Comparison of ENCODE assay signal across 9 cellular contexts in the genomic region with DNA sequence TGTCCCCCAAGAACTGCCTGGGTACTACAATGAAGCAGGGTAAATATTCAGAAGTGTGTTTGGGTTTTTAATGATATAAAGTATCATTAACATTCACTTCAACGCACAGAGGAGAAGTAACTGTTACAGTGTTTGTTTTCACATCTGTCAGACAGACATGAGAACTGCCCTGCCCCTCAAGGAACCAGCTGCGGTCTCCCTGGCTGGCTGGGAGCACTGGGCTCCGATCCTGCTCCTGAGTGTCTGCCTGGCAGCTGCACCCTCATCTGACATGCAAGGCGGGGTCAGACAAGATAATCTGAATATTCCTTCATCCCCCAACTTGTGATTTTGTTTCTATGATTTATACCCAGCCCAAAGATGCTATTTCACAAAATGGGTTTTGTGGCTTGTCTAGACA.
DNase-seq lines count a peak whose midpoint lies in the region; ATAC-seq and TF ChIP-seq lines count a peak whose summit lies in the region.
"Had no signal": no experiment of that assay in that cellular context is flagged by ENCODE, and none has a peak within 500 bp of the region (broad histone marks: within the 10 kb centered on the region; RNA-seq: fewer than 3 reads in every experiment).

No MANE protein-coding gene starts in this region.

- no peaks in the 10 kb centered on the region for H4K20me1 ChIP-seq in hepatocyte (ENCODE audit: insufficient read depth, poor library complexity, severe bottlenecking)

- DNase-seq in NCI-H748 (lab: John Stamatoyannopoulos, UW; ENCODE audit: unreplicated experiment) (peak; percentile 72), NCI-H748 treated with DMSO at 0.1 percent for 48 hours (lab: John Stamatoyannopoulos, UW) (no peak), activated B cell treated with CpG ODN at 0.5 μM for 24 hours (no peak), hepatocyte (ENCODE audit: low spot score) (no peak), midbrain (lab: John Stamatoyannopoulos, UW) (no peak), endothelial cell (ENCODE audit: low spot score) (no peak), dermis blood vessel endothelial cell (no peak)
- DNase-seq in stimulated activated naive CD8-positive, alpha-beta T cell treated with anti-CD3 and anti-CD28 coated beads, Interleukin-15, amount 100 ng/mL, for 72 hours, result no peak

- H3K27me3 Mint-ChIP-seq in activated B cell treated with CpG ODN at 0.5 μM for 24 hours (no peaks in the 10 kb centered on the region), endothelial cell (ENCODE audit: unreplicated experiment) (peaks cover 19% of the 10 kb centered on the region)
- H3K27me3 Mint-ChIP-seq in stimulated activated naive CD8-positive, alpha-beta T cell treated with anti-CD3 and anti-CD28 coated beads, Interleukin-15, amount 100 ng/mL, for 72 hours, result no peaks in the 10 kb centered on the region

- no peaks in the 10 kb centered on the region for H3K9me3 ChIP-seq in hepatocyte (ENCODE audit: low read depth)

- POLR2A ChIA-PET in activated B cell treated with CpG ODN at 0.5 μM for 24 hours (lab: Charles Lee), result interaction anchor here (0.8 to 8.2 kb wide), 5 partner anchors 11 to 75 kb away, joined by 3 to 154 read pairs (median 4); a partner anchor contains a TSS

- H3K36me3 Mint-ChIP-seq in activated B cell treated with CpG ODN at 0.5 μM for 24 hours (ENCODE audit: low read depth) (peaks cover 22% of the 10 kb centered on the region), endothelial cell (ENCODE audit: low read depth, unreplicated experiment) (peaks cover 3% of the 10 kb centered on the region)

- TF ChIP-seq CTCF in activated B cell treated with CpG ODN at 0.5 μM for 24 hours (IDR thresholded peaks at IDR 0.05), result no peak
- TF ChIP-seq CTCF in hepatocyte (IDR thresholded peaks at IDR 0.05; ENCODE audit: poor library complexity), result no peak
- no peak for TF ChIP-seq CTCF in endothelial cell (IDR thresholded peaks at IDR 0.05; ENCODE audit: unreplicated experiment)

- peaks cover 83% of the 10 kb centered on the region for H3K4me1 Mint-ChIP-seq in activated B cell treated with CpG ODN at 0.5 μM for 24 hours
- H3K4me1 Mint-ChIP-seq in stimulated activated naive CD8-positive, alpha-beta T cell treated with anti-CD3 and anti-CD28 coated beads, Interleukin-15, amount 100 ng/mL, for 72 hours, result peaks cover 82% of the 10 kb centered on the region
- peaks cover 38% of the 10 kb centered on the region for H3K4me1 Mint-ChIP-seq in endothelial cell (ENCODE audit: unreplicated experiment)

- H3K9me3 Mint-ChIP-seq in activated B cell treated with CpG ODN at 0.5 μM for 24 hours (peaks cover 2% of the 10 kb centered on the region), endothelial cell (ENCODE audit: unreplicated experiment) (no peaks in the 10 kb centered on the region)
- no peaks in the 10 kb centered on the region for H3K9me3 Mint-ChIP-seq in stimulated activated naive CD8-positive, alpha-beta T cell treated with anti-CD3 and anti-CD28 coated beads, Interleukin-15, amount 100 ng/mL, for 72 hours

- H2AFZ ChIP-seq in hepatocyte, result peak overlapping the region; percentile 41

- WGBS in hepatocyte (ENCODE audit: low lambda C conversion rate, missing lambda C conversion rate), result 62% methylated on average over 4 of the region's 4 CpGs

- peaks cover 31% of the 10 kb centered on the region for H3K4me1 ChIP-seq in hepatocyte (ENCODE audit: insufficient read depth)

- H3K4me2 ChIP-seq in hepatocyte, result peak overlapping the region; percentile 63

- H3K4me3 Mint-ChIP-seq in activated B cell treated with CpG ODN at 0.5 μM for 24 hours, result peak overlapping the region; percentile 44
- H3K4me3 Mint-ChIP-seq in stimulated activated naive CD8-positive, alpha-beta T cell treated with anti-CD3 and anti-CD28 coated beads, Interleukin-15, amount 100 ng/mL, for 72 hours, result peak overlapping the region in 1 of 2 donors; percentile 50
- H3K4me3 Mint-ChIP-seq in endothelial cell (ENCODE audit: unreplicated experiment), result no peak overlapping the region

- intact Hi-C loops in activated B cell treated with CpG ODN at 0.5 μM for 24 hours (cut with micrococcal nuclease), result no loop called here

- peak overlapping the region; percentile 94 for H3K27ac ChIP-seq in hepatocyte
- H3K27ac ChIP-seq: VCaP had no signal

- H3K79me2 ChIP-seq in hepatocyte, result peaks cover 4% of the 10 kb centered on the region

- CTCF ChIA-PET in activated B cell treated with CpG ODN at 0.5 μM for 24 hours (lab: Charles Lee), result interaction anchor here (0.9 to 5.6 kb wide), 4 partner anchors 12 to 152 kb away, joined by 3 to 43 read pairs (median 10); a partner anchor contains a TSS

- no peak for ATAC-seq in activated B cell treated with CpG ODN at 0.5 μM for 24 hours (ENCODE audit: low read depth)
- ATAC-seq in stimulated activated naive CD8-positive, alpha-beta T cell treated with anti-CD3 and anti-CD28 coated beads, Interleukin-15, amount 100 ng/mL, for 72 hours, result no peak

- H3K27ac Mint-ChIP-seq in activated B cell treated with CpG ODN at 0.5 μM for 24 hours, result peak overlapping the region; percentile 91
- H3K27ac Mint-ChIP-seq in stimulated activated naive CD8-positive, alpha-beta T cell treated with anti-CD3 and anti-CD28 coated beads, Interleukin-15, amount 100 ng/mL, for 72 hours, result peak overlapping the region; percentile 72 to 81
- no peak overlapping the region for H3K27ac Mint-ChIP-seq in endothelial cell (ENCODE audit: unreplicated experiment)

- H3K36me3 ChIP-seq in hepatocyte (replicated peaks; ENCODE audit: insufficient read depth, low read depth), result no peaks in the 10 kb centered on the region

- no peaks in the 10 kb centered on the region for H3K27me3 ChIP-seq in hepatocyte

- H3K4me3 ChIP-seq in hepatocyte, result no peak overlapping the region

- no peaks in the 10 kb centered on the region for H3K9me2 ChIP-seq in hepatocyte (replicated peaks; ENCODE audit: insufficient read depth)
